In genomic region chr1:44405041-44405803, GRCh38 we compare ENCODE assay signal across 8 cellular contexts. TPM values are rescaled to one million over a fixed set of nuclear protein-coding genes. Genes with fewer than 3 reads are reported as not detected.
DNase-seq lines count a peak whose midpoint lies in the region; ATAC-seq lines count a peak whose summit lies in the region.

Gene RNF220, plus strand, starts transcription at chr1:44405255.

- CTCF ChIA-PET in activated CD8-positive, alpha-beta memory T cell treated with anti-CD3 and anti-CD28 coated beads, Interleukin-2, amount 10 ng/mL, durations not matched to agents 7 days and 5 days (lab: Charles Lee) = no interaction called here

- peak within 1 kb of the TSS; percentile 93 for H3K27ac ChIP-seq in substantia nigra (ENCODE audit: low read depth, low read length, poor library complexity, severe bottlenecking)

- ATAC-seq in activated CD8-positive, alpha-beta memory T cell treated with anti-CD3 and anti-CD28 coated beads, Interleukin-2, amount 10 ng/mL, durations not matched to agents 7 days and 5 days = no peak
- no peak for ATAC-seq in HG03159 (IDR thresholded peaks at IDR 0.05; ENCODE audit: unreplicated experiment)

- peaks cover 32% of the 10 kb centered on the region for H3K4me1 Mint-ChIP-seq in activated CD8-positive, alpha-beta memory T cell treated with anti-CD3 and anti-CD28 coated beads, Interleukin-2, amount 10 ng/mL, durations not matched to agents 7 days and 5 days

- peak within 1 kb of the TSS; percentile 75 for H3K4me3 Mint-ChIP-seq in activated CD8-positive, alpha-beta memory T cell treated with anti-CD3 and anti-CD28 coated beads, Interleukin-2, amount 10 ng/mL, durations not matched to agents 7 days and 5 days

- peak; percentile 74 for DNase-seq in activated effector memory CD4-positive, alpha-beta T cell treated with anti-CD3 and anti-CD28 coated beads, Interleukin-2, amount 50 U/mL, for 16 hours
- DNase-seq in activated effector memory CD4-positive, alpha-beta T cell treated with Interleukin-2 at 50 U/mL for 16 hours = no peak
- peak; percentile 95 for DNase-seq in NCI-H510A (lab: John Stamatoyannopoulos, UW)
- DNase-seq in activated CD8-positive, alpha-beta memory T cell treated with anti-CD3 and anti-CD28 coated beads, Interleukin-2, amount 10 ng/mL, durations not matched to agents 7 days and 5 days = peak; percentile 53
- DNase-seq in fibroblast of gingiva (ENCODE audit: low read depth) = peak; percentile 57
- DNase-seq in mucosa of gallbladder (ENCODE audit: low spot score) = peak; percentile 47
- DNase-seq in substantia nigra (lab: John Stamatoyannopoulos, UW) = peak; percentile 35 to 94 (median 84)

- peaks cover 63% of the 10 kb centered on the region for H3K27me3 Mint-ChIP-seq in activated CD8-positive, alpha-beta memory T cell treated with anti-CD3 and anti-CD28 coated beads, Interleukin-2, amount 10 ng/mL, durations not matched to agents 7 days and 5 days

- no peak within 1 kb of the TSS for H3K27ac Mint-ChIP-seq in activated CD8-positive, alpha-beta memory T cell treated with anti-CD3 and anti-CD28 coated beads, Interleukin-2, amount 10 ng/mL, durations not matched to agents 7 days and 5 days

- H3K36me3 Mint-ChIP-seq in activated CD8-positive, alpha-beta memory T cell treated with anti-CD3 and anti-CD28 coated beads, Interleukin-2, amount 10 ng/mL, durations not matched to agents 7 days and 5 days = no peaks in the 10 kb centered on the region

- no peaks in the 10 kb centered on the region for H3K9me3 Mint-ChIP-seq in activated CD8-positive, alpha-beta memory T cell treated with anti-CD3 and anti-CD28 coated beads, Interleukin-2, amount 10 ng/mL, durations not matched to agents 7 days and 5 days (ENCODE audit: low read depth)

RNA-seq across cellular contexts. Expression of gene RNF220, which starts in this region (rescaled TPM):
- total RNA-seq in activated CD8-positive, alpha-beta memory T cell treated with anti-CD3 and anti-CD28 coated beads, Interleukin-2, amount 10 ng/mL, durations not matched to agents 7 days and 5 days = 10 to 100 TPM; 81.8 to 94.1 TPM
- 68.1 TPM for total RNA-seq in mucosa of gallbladder
